Comparison of ENCODE assay signal across 25 cellular contexts in the genomic region with DNA sequence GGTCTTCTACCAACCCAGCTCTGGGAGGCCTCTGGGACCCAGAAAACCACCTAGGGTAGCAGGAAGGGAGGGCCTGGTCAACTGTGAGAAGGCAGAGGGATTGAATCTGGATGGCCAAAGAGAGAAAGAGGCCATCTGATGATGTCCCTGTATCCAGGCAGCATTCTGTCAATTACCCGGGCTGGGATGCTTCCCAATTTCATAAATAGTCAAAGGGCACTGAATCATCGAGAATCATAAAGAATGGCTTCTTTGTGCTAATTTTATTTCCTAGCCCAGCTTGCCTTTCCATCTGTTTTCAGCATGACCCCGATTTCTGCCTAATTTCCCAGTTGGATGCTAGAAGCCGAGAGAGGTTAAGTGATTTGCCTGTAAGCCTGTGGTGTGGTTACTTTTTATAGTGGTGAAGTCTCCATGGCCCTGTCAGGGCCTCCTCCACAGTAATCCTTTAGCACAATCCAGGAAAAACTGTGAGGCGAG.
DNase-seq lines count a peak whose midpoint lies in the region; ATAC-seq and TF ChIP-seq lines count a peak whose summit lies in the region.
"Had no signal": no experiment of that assay in that cellular context is flagged by ENCODE, and none has a peak within 500 bp of the region (broad histone marks: within the 10 kb centered on the region; RNA-seq: fewer than 3 reads in every experiment).

No MANE protein-coding gene starts in this region.

- no peak for TF ChIP-seq CTCF in SK-N-SH (IDR thresholded peaks at IDR 0.05)
- TF ChIP-seq CTCF in fibroblast of lung (conservative IDR thresholded peaks at IDR 0.05 in 1 of 2, IDR thresholded peaks at IDR 0.05 in 1 of 2; ENCODE audit: low read depth in 1 of 2, low read length in 2 of 2): no peak
- TF ChIP-seq CTCF in uterus (IDR thresholded peaks at IDR 0.05): no peak

- H3K9me2 ChIP-seq in SK-N-SH: no peaks in the 10 kb centered on the region

- TF ChIP-seq RAD21 in SK-N-SH (IDR thresholded peaks at IDR 0.05; ENCODE audit: low read length): no peak

- H3K27me3 ChIP-seq in SK-N-SH (ENCODE audit: insufficient read depth) (no peaks in the 10 kb centered on the region), fibroblast of lung (ENCODE audit: control insufficient read depth, insufficient read depth, low read length) (no peaks in the 10 kb centered on the region), uterus (no peaks in the 10 kb centered on the region)
- H3K27me3 ChIP-seq: BE2C, pancreas, Peyer's patch had no signal

- POLR2A ChIA-PET in SK-N-SH (lab: Yijun Ruan, JAX): no interaction called here

- TF ChIP-seq EP300 in SK-N-SH (IDR thresholded peaks at IDR 0.05; ENCODE audit: borderline replicate concordance in 1 of 2, low read depth in 1 of 2, low read length in 1 of 2): no peak

- no peaks in the 10 kb centered on the region for H3K79me2 ChIP-seq in SK-N-SH (ENCODE audit: insufficient read depth)
- no peaks in the 10 kb centered on the region for H3K79me2 ChIP-seq in fibroblast of lung (ENCODE audit: control insufficient read depth, insufficient read depth, low read length)

- H3K4me3 ChIP-seq in SK-N-SH (ENCODE audit: low read depth in 2 of 2, low read length in 1 of 2) (no peak overlapping the region), fibroblast of lung (replicated peaks in 1 of 4; ENCODE audit: control extremely low read depth in 1 of 4, insufficient read depth in 1 of 4, low read depth in 3 of 4, low read length in 4 of 4) (no peak overlapping the region), uterus (no peak overlapping the region)
- H3K4me3 ChIP-seq: pancreas, Peyer's patch had no signal

- H3K27ac ChIP-seq in SK-N-SH (ENCODE audit: low read depth in 2 of 2, low read length in 1 of 2) (no peak overlapping the region), fibroblast of lung (ENCODE audit: insufficient read depth, low read length) (no peak overlapping the region), uterus (no peak overlapping the region)
- H3K27ac ChIP-seq: 22Rv1, pancreas, Peyer's patch had no signal

- CTCF ChIA-PET in SK-N-SH (lab: Yijun Ruan, JAX): interaction anchor here (1.6 kb wide), 1 partner anchor 21 kb away, joined by 3 read pairs; no protein-coding TSS in a partner anchor

- H3K4me2 ChIP-seq in SK-N-SH (no peak overlapping the region), fibroblast of lung (ENCODE audit: extremely low read depth, insufficient read depth, low read length) (no peak overlapping the region)

- WGBS in SK-N-SH (ENCODE audit: low lambda C conversion rate): 40% methylated on average over 5 of the region's 5 CpGs

- H4K20me1 ChIP-seq in SK-N-SH (ENCODE audit: insufficient read depth) (no peaks in the 10 kb centered on the region), fibroblast of lung (ENCODE audit: control insufficient read depth, extremely low read depth, insufficient read depth, low read length) (no peaks in the 10 kb centered on the region)

- intact Hi-C loops in uterus (cut with DNase I; ENCODE audit: low total_unique reads): no loop called here

- DNase-seq in SK-N-SH (no peak), fibroblast of lung (ENCODE audit: low read depth in 2 of 2) (peak; percentile 6 to 10), mesenteric fat pad (ENCODE audit: low spot score) (peak; percentile 57), superior temporal gyrus (ENCODE audit: extremely low spot score) (peak; percentile 85), NOMO-1 treated with DMSO at 0.1 percent for 48 hours (lab: John Stamatoyannopoulos, UW; ENCODE audit: unreplicated experiment) (no peak), uterus (no peak)
- DNase-seq in stimulated activated CD4-positive, alpha-beta T cell treated with anti-CD3 and anti-CD28 coated beads, Interleukin-12 subunit alpha, Interleukin-12 subunit beta, amount 100 ng/mL, for 4 hours: no peak
- DNase-seq: activated CD8-positive, alpha-beta memory T cell treated with anti-CD3 and anti-CD28 coated beads for 24 hours; activated naive CD4-positive, alpha-beta T cell treated with anti-CD3 and anti-CD28 coated beads, Interleukin-2, amount 10 ng/mL, durations not matched to agents 7 days and 5 days; activated T-cell treated with anti-CD3 and anti-CD28 coated beads, Interleukin-2, amount 50 U/mL, for 4 hours; BE2C; COR-L47; DMS79 treated with DMSO at 0.1 percent for 48 hours; effector memory CD8-positive, alpha-beta T cell; kidney; natural killer cell; NCI-H1092; NCI-H2081 treated with DMSO at 0.1 percent for 48 hours; pancreas; Peyer's patch; stimulated activated CD4-positive, alpha-beta T cell treated with anti-CD3 and anti-CD28 coated beads, Interleukin-2, amount 100 ng/mL, for 24 hours; stimulated activated naive CD8-positive, alpha-beta T cell treated with anti-CD3 and anti-CD28 coated beads, Interleukin-15, Interleukin-2, amounts not matched to agents 100 U/mL and 50 U/mL, for 24 hours had no signal

- H3K9me3 ChIP-seq in SK-N-SH (no peaks in the 10 kb centered on the region), fibroblast of lung (ENCODE audit: control insufficient read depth, insufficient read depth, low read depth, low read length) (no peaks in the 10 kb centered on the region), uterus (no peaks in the 10 kb centered on the region)
- H3K9me3 ChIP-seq: BE2C, pancreas, Peyer's patch had no signal

- H2AFZ ChIP-seq in SK-N-SH (ENCODE audit: low read depth): no peak overlapping the region
- no peak overlapping the region for H2AFZ ChIP-seq in fibroblast of lung (ENCODE audit: low read length)

- H3F3A ChIP-seq in SK-N-SH (replicated peaks; ENCODE audit: insufficient read depth): no peaks in the 10 kb centered on the region

- no peak for ATAC-seq in SK-N-SH treated with all-trans-retinoic acid at 6 μM for 48 hours
- ATAC-seq: activated CD4-positive, CD25-positive, alpha-beta regulatory T cell treated with anti-CD3 and anti-CD28 coated beads, Interleukin-2, amount 50 U/mL, for 24 hours; activated T-cell treated with anti-CD3 and anti-CD28 coated beads, Interleukin-2, amount 50 U/mL, for 4 hours; effector memory CD8-positive, alpha-beta T cell; natural killer cell; pancreas; stimulated activated naive CD8-positive, alpha-beta T cell treated with anti-CD3 and anti-CD28 coated beads, Interleukin-15, Interleukin-2, amounts not matched to agents 100 U/mL and 50 U/mL, for 24 hours had no signal

- no peaks in the 10 kb centered on the region for H3K36me3 ChIP-seq in SK-N-SH (replicated peaks in 1 of 2; ENCODE audit: control insufficient read depth in 1 of 2, insufficient read depth in 2 of 2, low read length in 1 of 2)
- no peaks in the 10 kb centered on the region for H3K36me3 ChIP-seq in fibroblast of lung (ENCODE audit: control insufficient read depth, insufficient read depth, low read length)
- no peaks in the 10 kb centered on the region for H3K36me3 ChIP-seq in uterus
- H3K36me3 ChIP-seq: BE2C, pancreas, Peyer's patch had no signal

- no peak for TF ChIP-seq POLR2A in uterus (IDR thresholded peaks at IDR 0.05)

- H3K9ac ChIP-seq in SK-N-SH (no peak overlapping the region), fibroblast of lung (ENCODE audit: insufficient read depth, low read length) (no peak overlapping the region)

- peaks cover 0 to 3% of the 10 kb centered on the region in 2 experiments; a peak in 2 of 4 replicates for H3K4me1 ChIP-seq in SK-N-SH (ENCODE audit: control insufficient read depth in 1 of 2, insufficient read depth in 2 of 2, low read depth in 1 of 2, low read length in 1 of 2)
- H3K4me1 ChIP-seq in fibroblast of lung (ENCODE audit: control insufficient read depth, extremely low read depth, insufficient read depth, low read length): no peaks in the 10 kb centered on the region
- no peaks in the 10 kb centered on the region for H3K4me1 ChIP-seq in uterus
- H3K4me1 ChIP-seq: BE2C, pancreas, Peyer's patch had no signal

TF ChIP-seq in SK-N-SH, 30 proteins besides CTCF, POLR2A, EP300 and RAD21:
- TF ChIP-seq POLR2AphosphoS5 (IDR thresholded peaks at IDR 0.05; ENCODE audit: low read depth, low read length) (no peak), RFX5 (IDR thresholded peaks at IDR 0.05; ENCODE audit: low read length) (peak; percentile 85)

TF ChIP-seq in SK-N-SH treated with all-trans-retinoic acid at 6 μM for 48 hours, 23 proteins besides CTCF, POLR2A, EP300 and RAD21:
- no peak for TF ChIP-seq PPARA (CRISPR knock-in tag; IDR thresholded peaks at IDR 0.05; ENCODE audit: borderline replicate concordance)
- TF ChIP-seq TOX (CRISPR knock-in tag; IDR thresholded peaks at IDR 0.05; ENCODE audit: borderline replicate concordance): no peak
- no peak for TF ChIP-seq RARB (CRISPR knock-in tag; IDR thresholded peaks at IDR 0.05)

Comparison
In these comparisons a context has a peak if more than half of its experiments do, and no peak if none do; other contexts are left out.
1. DNase-seq: peak in fibroblast of lung (2 of 2), mesenteric fat pad (single experiment) and superior temporal gyrus (single experiment); none in SK-N-SH (single experiment), NOMO-1 treated with DMSO at 0.1 percent for 48 hours (single experiment), uterus (0 of 2) and stimulated activated CD4-positive, alpha-beta T cell treated with anti-CD3 and anti-CD28 coated beads, Interleukin-12 subunit alpha, Interleukin-12 subunit beta, amount 100 ng/mL, for 4 hours (single experiment).